ENCODE assay signal across 38 cellular contexts in the genomic region with DNA sequence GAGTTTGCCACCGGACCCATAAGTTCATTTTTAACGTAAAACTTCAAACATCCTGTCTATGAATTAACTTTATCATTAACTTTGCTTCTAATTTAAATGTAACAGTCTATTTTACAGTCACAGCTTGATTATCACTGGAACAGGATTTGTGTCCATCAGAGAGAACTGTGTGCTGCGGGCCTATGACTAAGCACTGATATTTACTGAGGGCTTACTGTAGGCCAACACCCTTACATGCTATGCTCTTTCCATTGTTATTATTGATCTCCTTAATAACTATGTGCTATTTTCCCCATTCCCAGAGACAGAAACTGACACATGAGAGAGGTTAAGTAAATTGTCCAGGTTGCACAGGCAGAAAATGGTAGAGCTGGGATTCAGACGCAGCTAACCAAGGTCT. TPM values are rescaled to one million over a fixed set of nuclear protein-coding genes. Genes with fewer than 3 reads are reported as not detected.
"Had no signal": no experiment of that assay in that cellular context is flagged by ENCODE, and none has a peak within 500 bp of the region (broad histone marks: within the 10 kb centered on the region; RNA-seq: fewer than 3 reads in every experiment).

No MANE protein-coding gene starts in this region.

- H3K9me3 ChIP-seq: MG63 had no signal

- ATAC-seq: activated CD8-positive, alpha-beta T cell treated with anti-CD3 and anti-CD28 coated beads for 36 hours; activated T-cell treated with anti-CD3 and anti-CD28 coated beads, Interleukin-2, amount 50 U/mL, for 72 hours; activated T-helper 17 cell treated with anti-CD3 and anti-CD28 coated beads, Interleukin-2, amount 50 U/mL, for 72 hours had no signal

- H3K36me3 ChIP-seq: brain microvascular endothelial cell, cardiac muscle cell, MG63, WERI-Rb-1 had no signal

- H3K4me2 ChIP-seq: PC-9 had no signal

- H3K4me1 Mint-ChIP-seq: activated naive CD8-positive, alpha-beta T cell treated with anti-CD3 and anti-CD28 coated beads for 36 hours; activated T-helper 17 cell treated with anti-CD3 and anti-CD28 coated beads, Interleukin-2, amount 50 U/mL, for 72 hours; central memory CD8-positive, alpha-beta T cell had no signal

- H3K4me3 Mint-ChIP-seq: activated CD8-positive, alpha-beta T cell treated with anti-CD3 and anti-CD28 coated beads for 36 hours; activated naive CD8-positive, alpha-beta T cell treated with anti-CD3 and anti-CD28 coated beads for 36 hours; activated T-cell treated with anti-CD3 and anti-CD28 coated beads, Interleukin-2, amount 50 U/mL, for 72 hours; activated T-helper 17 cell treated with anti-CD3 and anti-CD28 coated beads, Interleukin-2, amount 50 U/mL, for 72 hours; central memory CD8-positive, alpha-beta T cell had no signal

- H2AFZ ChIP-seq: PC-9 had no signal

- FAIRE-seq: RCC 7860 had no signal

- H3K36me3 Mint-ChIP-seq: activated naive CD8-positive, alpha-beta T cell treated with anti-CD3 and anti-CD28 coated beads for 36 hours had no signal

- H3K27me3 ChIP-seq: brain microvascular endothelial cell, cardiac muscle cell, MG63 had no signal

- H3K27ac Mint-ChIP-seq: activated CD8-positive, alpha-beta T cell treated with anti-CD3 and anti-CD28 coated beads for 36 hours; activated naive CD8-positive, alpha-beta T cell treated with anti-CD3 and anti-CD28 coated beads for 36 hours; activated T-cell treated with anti-CD3 and anti-CD28 coated beads, Interleukin-2, amount 50 U/mL, for 72 hours; activated T-helper 17 cell treated with anti-CD3 and anti-CD28 coated beads, Interleukin-2, amount 50 U/mL, for 72 hours had no signal

- H3K27me3 Mint-ChIP-seq: activated naive CD8-positive, alpha-beta T cell treated with anti-CD3 and anti-CD28 coated beads for 36 hours; activated T-helper 17 cell treated with anti-CD3 and anti-CD28 coated beads, Interleukin-2, amount 50 U/mL, for 72 hours; central memory CD8-positive, alpha-beta T cell had no signal

- H3K27ac ChIP-seq: brain microvascular endothelial cell, cardiac muscle cell, PC-9, RWPE1, WERI-Rb-1 had no signal

- DNase-seq: activated CD4-positive, alpha-beta T cell treated with anti-CD3 and anti-CD28 coated beads for 1 hour; activated CD4-positive, alpha-beta T cell treated with anti-CD3 and anti-CD28 coated beads for 48 hours; activated CD4-positive, CD25-positive, alpha-beta regulatory T cell; activated CD8-positive, alpha-beta T cell treated with anti-CD3 and anti-CD28 coated beads for 36 hours; activated effector memory CD4-positive, alpha-beta T cell treated with anti-CD3 and anti-CD28 coated beads, Interleukin-2, amount 50 U/mL, for 16 hours; activated naive CD4-positive, alpha-beta T cell; activated naive CD4-positive, alpha-beta T cell treated with anti-CD3 and anti-CD28 coated beads, Interleukin-2, amount 50 U/mL, for 16 hours; activated naive CD8-positive, alpha-beta T cell treated with anti-CD3 and anti-CD28 coated beads for 36 hours; activated T-cell treated with anti-CD3 and anti-CD28 coated beads, Interleukin-2, amount 50 U/mL, for 1 hour; activated T-cell treated with anti-CD3 and anti-CD28 coated beads, Interleukin-2, amount 50 U/mL, for 72 hours; amniotic stem cell; aorta; brain microvascular endothelial cell; Karpas-422; MG63; NCI-H1048; NCI-H1105 treated with DMSO at 0.1 percent for 48 hours; NCI-H1436 treated with DMSO at 0.1 percent for 48 hours; NCI-H1694 treated with DMSO at 0.1 percent for 48 hours; NCI-H2029; NCI-H345; NCI-H510A; NCI-H526; NCI-H748 treated with DMSO at 0.1 percent for 48 hours; NK-92 treated with Interleukin-12 subunit alpha and Interleukin-12 subunit beta, amount 100 ng/mL, for 24 hours; PC-9; Right ventricle myocardium superior; SW 1271; T1000; WERI-Rb-1 had no signal

- H3K9me3 Mint-ChIP-seq: activated CD8-positive, alpha-beta T cell treated with anti-CD3 and anti-CD28 coated beads for 36 hours; activated naive CD8-positive, alpha-beta T cell treated with anti-CD3 and anti-CD28 coated beads for 36 hours; activated T-cell treated with anti-CD3 and anti-CD28 coated beads, Interleukin-2, amount 50 U/mL, for 72 hours; activated T-helper 17 cell treated with anti-CD3 and anti-CD28 coated beads, Interleukin-2, amount 50 U/mL, for 72 hours; central memory CD8-positive, alpha-beta T cell had no signal

- H3K4me3 ChIP-seq: cardiac muscle cell, MG63, PC-9 had no signal

RNA-seq across cellular contexts. Expression of gene GPR151, which starts 24.0 kb away (rescaled TPM):
- total RNA-seq: activated CD8-positive, alpha-beta memory T cell treated with anti-CD3 and anti-CD28 coated beads for 36 hours; activated CD8-positive, alpha-beta T cell treated with anti-CD3 and anti-CD28 coated beads for 36 hours; activated naive CD8-positive, alpha-beta T cell treated with anti-CD3 and anti-CD28 coated beads for 36 hours; activated T-cell treated with anti-CD3 and anti-CD28 coated beads, Interleukin-2, amount 50 U/mL, for 72 hours; activated T-helper 17 cell treated with anti-CD3 and anti-CD28 coated beads, Interleukin-2, amount 50 U/mL, for 72 hours; cardiac muscle cell; PC-9; Right ventricle myocardium superior; T-helper 1 cell treated with Interleukin-12 subunit alpha and Interleukin-12 subunit beta and Interleukin-4 antibody, amounts not matched to agents 30 ng/mL and 1 ng/mL, for 36 hours; T-helper 2 cell treated with Interferon-gamma antibody and Interleukin-4, amounts not matched to agents 100 ng/mL and 5 ng/mL, for 36 hours had no signal
- polyA plus RNA-seq: aorta, cardiac muscle cell had no signal
